In genomic region chr19:12399901-12400617, GRCh38 we compare ENCODE assay signal across 9 cellular contexts. TPM values are rescaled to one million over a fixed set of nuclear protein-coding genes. Genes with fewer than 3 reads are reported as not detected.
A peak's percentile ranks its signal among the peaks of the same experiment; 100 is the strongest.
DNase-seq lines count a peak whose midpoint lies in the region; ATAC-seq and TF ChIP-seq lines count a peak whose summit lies in the region.
"Not testable (repeated sequence)": the region's sequence is repeated elsewhere in the genome, so short reads cannot be mapped to it uniquely, and the experiment has no call there.
"Had no signal": no experiment of that assay in that cellular context is flagged by ENCODE, and none has a peak within 500 bp of the region (broad histone marks: within the 10 kb centered on the region; RNA-seq: fewer than 3 reads in every experiment).

No MANE protein-coding gene starts in this region.

- H3K36me3 ChIP-seq in SJSA1 = not testable (repeated sequence)

- not testable (repeated sequence) for TF ChIP-seq CTCF in natural killer cell (IDR thresholded peaks at IDR 0.05)

- peak overlapping the region; percentile 93 for H3K4me3 Mint-ChIP-seq in activated naive CD8-positive, alpha-beta T cell treated with anti-CD3 and anti-CD28 coated beads, Interleukin-2, amount 10 ng/mL, durations not matched to agents 7 days and 5 days
- peak overlapping the region; percentile 95 for H3K4me3 Mint-ChIP-seq in natural killer cell

- not testable (repeated sequence) for H3K27me3 ChIP-seq in SJSA1 (replicated peaks)

- H3K27ac Mint-ChIP-seq in activated naive CD8-positive, alpha-beta T cell treated with anti-CD3 and anti-CD28 coated beads, Interleukin-2, amount 10 ng/mL, durations not matched to agents 7 days and 5 days = peak overlapping the region; percentile 19
- H3K27ac Mint-ChIP-seq in natural killer cell = peak overlapping the region in 1 of 2 donors; percentile 91

- not testable (repeated sequence) for H3K4me1 ChIP-seq in SJSA1 (replicated peaks)

- not testable (repeated sequence) for H3K27me3 Mint-ChIP-seq in activated naive CD8-positive, alpha-beta T cell treated with anti-CD3 and anti-CD28 coated beads, Interleukin-2, amount 10 ng/mL, durations not matched to agents 7 days and 5 days; natural killer cell (ENCODE audit: low read depth in 2 of 2)

- ATAC-seq in GM21529 (IDR thresholded peaks at IDR 0.05; ENCODE audit: unreplicated experiment) (peak; percentile 40), HG03571 (IDR thresholded peaks at IDR 0.05; ENCODE audit: unreplicated experiment) (peak; percentile 30), natural killer cell (peak; percentile 36 to 49 (median 48))
- ATAC-seq in activated naive CD8-positive, alpha-beta T cell treated with anti-CD3 and anti-CD28 coated beads, Interleukin-2, amount 10 ng/mL, durations not matched to agents 7 days and 5 days (ENCODE audit: low read depth) = not testable (repeated sequence)
- peak; percentile 44 for ATAC-seq in stimulated activated naive CD8-positive, alpha-beta T cell treated with anti-CD3 and anti-CD28 coated beads, Interleukin-15, Interleukin-2, amounts not matched to agents 100 U/mL and 50 U/mL, for 24 hours

- H3K36me3 Mint-ChIP-seq in activated naive CD8-positive, alpha-beta T cell treated with anti-CD3 and anti-CD28 coated beads, Interleukin-2, amount 10 ng/mL, durations not matched to agents 7 days and 5 days = peaks cover 36% of the 10 kb centered on the region
- H3K36me3 Mint-ChIP-seq in natural killer cell = not testable (repeated sequence)

- peaks cover 12% of the 10 kb centered on the region for H3K9me3 Mint-ChIP-seq in activated naive CD8-positive, alpha-beta T cell treated with anti-CD3 and anti-CD28 coated beads, Interleukin-2, amount 10 ng/mL, durations not matched to agents 7 days and 5 days
- H3K9me3 Mint-ChIP-seq in natural killer cell = not testable (repeated sequence)

- H3K9me3 ChIP-seq in SJSA1 (replicated peaks) = not testable (repeated sequence)

- peak; percentile 55 for DNase-seq in DMS53 (lab: John Stamatoyannopoulos, UW)
- not testable (repeated sequence) for DNase-seq in SJSA1 (ENCODE audit: low read depth in 1 of 2, low spot score in 2 of 2)
- peak; percentile 39 for DNase-seq in activated naive CD8-positive, alpha-beta T cell treated with anti-CD3 and anti-CD28 coated beads, Interleukin-2, amount 10 ng/mL, durations not matched to agents 7 days and 5 days
- peak in 33 of 42 donors; percentile 1 to 49 (median 19) for DNase-seq in head of caudate nucleus
- peak; percentile 27 for DNase-seq in natural killer cell
- peak; percentile 47 for DNase-seq in stimulated activated naive CD8-positive, alpha-beta T cell treated with anti-CD3 and anti-CD28 coated beads, Interleukin-15, Interleukin-2, amounts not matched to agents 100 U/mL and 50 U/mL, for 24 hours

- peak overlapping the region; percentile 69 for H3K4me3 ChIP-seq in SJSA1

- POLR2A ChIA-PET in activated naive CD8-positive, alpha-beta T cell treated with anti-CD3 and anti-CD28 coated beads, Interleukin-2, amount 10 ng/mL, durations not matched to agents 7 days and 5 days (lab: Charles Lee) = interaction anchor here (1.7 kb wide), 1 partner anchor 41 kb away, joined by 5 read pairs; the partner anchor contains the start of gene ZNF443

- peaks cover 11% of the 10 kb centered on the region for H3K4me1 Mint-ChIP-seq in activated naive CD8-positive, alpha-beta T cell treated with anti-CD3 and anti-CD28 coated beads, Interleukin-2, amount 10 ng/mL, durations not matched to agents 7 days and 5 days
- H3K4me1 Mint-ChIP-seq in natural killer cell = peaks cover 26 to 38% of the 10 kb centered on the region in 2 donors

- intact Hi-C loops in head of caudate nucleus (cut with DNase I) = not testable (repeated sequence)
- intact Hi-C loops in natural killer cell (cut with micrococcal nuclease) = loop anchor here (5.0 kb wide), 1 partner anchor 42 kb away; the partner anchor contains the start of gene ZNF443

- not testable (repeated sequence) for H3K27ac ChIP-seq in SJSA1

RNA-seq across cellular contexts. Expression of gene ZNF799, which starts 1.0 kb away (rescaled TPM):
- 0.19 and 0.42 TPM in 2 replicates for total RNA-seq in SJSA1 (2014; rRNA removed; shearing (Covaris generic))
- 1 to 10 TPM; 7.6 to 7.9 TPM for total RNA-seq in activated naive CD8-positive, alpha-beta T cell treated with anti-CD3 and anti-CD28 coated beads, Interleukin-2, amount 10 ng/mL, durations not matched to agents 7 days and 5 days
- total RNA-seq in natural killer cell = 1 to 10 TPM; 2.8 to 7.5 (median 4.6) TPM

RNA-seq across cellular contexts. Expression of gene ZNF442, which starts 34.6 kb away (rescaled TPM):
- 1.1 and 1.2 TPM in 2 replicates for total RNA-seq in SJSA1 (2014; rRNA removed; shearing (Covaris generic))
- total RNA-seq in activated naive CD8-positive, alpha-beta T cell treated with anti-CD3 and anti-CD28 coated beads, Interleukin-2, amount 10 ng/mL, durations not matched to agents 7 days and 5 days = 1 to 10 TPM; 2.6 to 4.3 TPM
- 1 to 10 TPM; 1.4 to 3.4 (median 2.8) TPM for total RNA-seq in natural killer cell
- total RNA-seq: NCI-H460 had no signal

RNA-seq across cellular contexts. Expression of gene ZNF443, which starts 40.8 kb away (rescaled TPM):
- total RNA-seq in SJSA1 (2014; rRNA removed; shearing (Covaris generic)) = 0.71 TPM in 1 of 2 replicates, not detected in the other
- total RNA-seq in activated naive CD8-positive, alpha-beta T cell treated with anti-CD3 and anti-CD28 coated beads, Interleukin-2, amount 10 ng/mL, durations not matched to agents 7 days and 5 days = 1 to 10 TPM; 6.9 to 7.1 TPM
- 1 to 10 TPM; 3.5 to 6.1 (median 3.9) TPM for total RNA-seq in natural killer cell
